21 cellular contexts compared by ENCODE assay signal in genomic region chr16:2967211-2967631, GRCh38. TPM values are rescaled to one million over a fixed set of nuclear protein-coding genes. Genes with fewer than 3 reads are reported as not detected.
DNase-seq lines count a peak whose midpoint lies in the region; ATAC-seq and TF ChIP-seq lines count a peak whose summit lies in the region.
"Had no signal": no experiment of that assay in that cellular context is flagged by ENCODE, and none has a peak within 500 bp of the region (broad histone marks: within the 10 kb centered on the region; RNA-seq: fewer than 3 reads in every experiment).

No MANE protein-coding gene starts in this region.

- WGBS in mesendoderm (ENCODE audit: extremely low coverage, insufficient coverage, low lambda C conversion rate): no CpG with 5 or more reads among the region's 51 CpGs

- H3K27me3 ChIP-seq in BLaER1: peaks cover 19% of the 10 kb centered on the region; the same call in 1 of the 2 replicates
- H3K27me3 ChIP-seq in HUES6 (ENCODE audit: control insufficient read depth, insufficient read depth, low read length): peaks cover 36% of the 10 kb centered on the region
- peaks cover 61% of the 10 kb centered on the region for H3K27me3 ChIP-seq in lower lobe of right lung (ENCODE audit: low read depth)
- no peaks in the 10 kb centered on the region for H3K27me3 ChIP-seq in mesendoderm (ENCODE audit: insufficient read depth, low read length, poor library complexity)
- H3K27me3 ChIP-seq: SJCRH30 had no signal

- no peak overlapping the region for H3K4ac ChIP-seq in mesendoderm (ENCODE audit: low read depth, low read length)

- peak overlapping the region; percentile 97 for H3K4me2 ChIP-seq in BLaER1
- no peak overlapping the region for H3K4me2 ChIP-seq in mesendoderm (ENCODE audit: low read length)

- H2BK5ac ChIP-seq in mesendoderm (ENCODE audit: low read length): no peak overlapping the region

- no peak overlapping the region for H2AK5ac ChIP-seq in mesendoderm (ENCODE audit: low read length)

- H3K4me1 ChIP-seq in BLaER1 (peaks cover 59% of the 10 kb centered on the region), HUES6 (ENCODE audit: control insufficient read depth, insufficient read depth, low read length) (peaks cover 22% of the 10 kb centered on the region), lower lobe of right lung (peaks cover 69% of the 10 kb centered on the region), mesendoderm (ENCODE audit: control insufficient read depth, low read depth, low read length) (no peaks in the 10 kb centered on the region)

- H3K56ac ChIP-seq in mesendoderm (ENCODE audit: low read length): no peak overlapping the region

- no peak overlapping the region for H2BK120ac ChIP-seq in mesendoderm (ENCODE audit: low read depth, low read length)

- no peak overlapping the region for H3K23ac ChIP-seq in mesendoderm (ENCODE audit: low read length)

- no peak overlapping the region for H3K27ac ChIP-seq in BLaER1
- H3K27ac ChIP-seq in HUES6 (ENCODE audit: low read depth, low read length): no peak overlapping the region
- H3K27ac ChIP-seq in lower lobe of right lung: no peak overlapping the region
- no peak overlapping the region for H3K27ac ChIP-seq in mesendoderm (ENCODE audit: low read depth, low read length)
- H3K27ac ChIP-seq: GM23248, SJCRH30 had no signal

- peaks cover 4% of the 10 kb centered on the region for H3K79me2 ChIP-seq in mesendoderm (ENCODE audit: control insufficient read depth, insufficient read depth, low read length)

- H4K8ac ChIP-seq in mesendoderm (ENCODE audit: low read depth, low read length): no peak overlapping the region

- no peak overlapping the region for H4K5ac ChIP-seq in mesendoderm (ENCODE audit: low read length)

- H3K36me3 ChIP-seq in BLaER1: peaks cover 23% of the 10 kb centered on the region; the same call in 1 of the 2 replicates
- peaks cover 11% of the 10 kb centered on the region for H3K36me3 ChIP-seq in HUES6 (ENCODE audit: control insufficient read depth, insufficient read depth, low read length)
- no peaks in the 10 kb centered on the region for H3K36me3 ChIP-seq in lower lobe of right lung
- peaks cover 2% of the 10 kb centered on the region for H3K36me3 ChIP-seq in mesendoderm (ENCODE audit: control insufficient read depth, insufficient read depth, low read length)

- H4K20me1 ChIP-seq in BLaER1: peaks cover 68% of the 10 kb centered on the region

- H3K9ac ChIP-seq in BLaER1 (no peak overlapping the region), HUES6 (ENCODE audit: low read length) (no peak overlapping the region), mesendoderm (ENCODE audit: low read length) (no peak overlapping the region)
- H3K9ac ChIP-seq: GM23248 had no signal

- H3K4me3 ChIP-seq in BLaER1: no peak overlapping the region
- peak overlapping the region; percentile 28; the same call in 1 of the 2 replicates for H3K4me3 ChIP-seq in HUES6 (ENCODE audit: low read depth, low read length)
- peak overlapping the region; percentile 43 for H3K4me3 ChIP-seq in lower lobe of right lung
- no peak overlapping the region for H3K4me3 ChIP-seq in mesendoderm (ENCODE audit: low read length)
- H3K4me3 ChIP-seq: GM23248, SJCRH30 had no signal

- no peaks in the 10 kb centered on the region for H3K9me3 ChIP-seq in BLaER1
- no peaks in the 10 kb centered on the region for H3K9me3 ChIP-seq in HUES6 (ENCODE audit: control insufficient read depth, insufficient read depth, low read depth, low read length)
- no peaks in the 10 kb centered on the region for H3K9me3 ChIP-seq in lower lobe of right lung
- H3K9me3 ChIP-seq: SJCRH30 had no signal

- intact Hi-C loops in lower lobe of right lung (cut with DNase I): no loop called here

- no peak overlapping the region for H2BK15ac ChIP-seq in mesendoderm (replicated peaks; ENCODE audit: low read depth)

- no peak for ATAC-seq in lower lobe of right lung
- ATAC-seq: sciatic nerve had no signal

- H3K79me1 ChIP-seq in mesendoderm (ENCODE audit: low read length): peaks cover 4% of the 10 kb centered on the region

- DNase-seq in lower lobe of right lung (no peak), mesendoderm (no peak), HT-29 (ENCODE audit: low spot score) (no peak), NCI-H2107 (lab: John Stamatoyannopoulos, UW) (no peak)
- DNase-seq: activated CD4-positive, alpha-beta T cell treated with anti-CD3 and anti-CD28 coated beads, Interleukin-2, amount 10 ng/mL, durations not matched to agents 7 days and 5 days; activated naive CD4-positive, alpha-beta T cell treated with anti-CD3 and anti-CD28 coated beads, Interleukin-2, amount 50 U/mL, for 16 hours; DMS 273 treated with DMSO at 0.1 percent for 48 hours; KG1; midbrain; NCI-H1092; stimulated activated CD4-positive, alpha-beta T cell treated with anti-CD3 and anti-CD28 coated beads, Interleukin-4, amount 100 ng/mL, for 24 hours; stimulated activated CD8-positive, alpha-beta memory T cell treated with anti-CD3 and anti-CD28 coated beads, Interleukin-4, amount 100 ng/mL, for 48 hours; T1000 had no signal

- H3K18ac ChIP-seq in mesendoderm (ENCODE audit: low read length): no peak overlapping the region

- TF ChIP-seq CTCF in lower lobe of right lung (IDR thresholded peaks at IDR 0.05): no peak

RNA-seq across cellular contexts. Expression of gene PAQR4, which starts 1.9 kb away (rescaled TPM):
- 10.8 TPM for total RNA-seq in lower lobe of right lung
- polyA plus RNA-seq in mesendoderm (2013, experiment 1 of 2): 19.8 TPM
- polyA plus RNA-seq in mesendoderm (2013, experiment 2 of 2): 19.1 TPM
- total RNA-seq in HT-29 (2014; rRNA removed; shearing (Covaris generic)): 97.9 and 106 TPM in 2 replicates

RNA-seq across cellular contexts. Expression of gene KREMEN2, which starts 3.1 kb away (rescaled TPM):
- total RNA-seq in lower lobe of right lung: not detected
- 2.0 TPM for polyA plus RNA-seq in mesendoderm (2013, experiment 1 of 2)
- polyA plus RNA-seq in mesendoderm (2013, experiment 2 of 2): 1.9 TPM
- total RNA-seq in HT-29 (2014; rRNA removed; shearing (Covaris generic)): 0.08 and 0.31 TPM in 2 replicates
- total RNA-seq: glomerular endothelial cell, GM23248, sciatic nerve had no signal
- polyA plus RNA-seq: GM23248 had no signal

RNA-seq across cellular contexts. Expression of gene PKMYT1, which starts 13.0 kb away (rescaled TPM):
- total RNA-seq in lower lobe of right lung: 4.0 TPM
- 104 TPM for polyA plus RNA-seq in mesendoderm (2013, experiment 1 of 2)
- 100 TPM for polyA plus RNA-seq in mesendoderm (2013, experiment 2 of 2)
- total RNA-seq in HT-29 (2014; rRNA removed; shearing (Covaris generic)): 86.3 and 92.1 TPM in 2 replicates

RNA-seq across cellular contexts. Expression of gene CLDN9, which starts 45.5 kb away (rescaled TPM):
- total RNA-seq in lower lobe of right lung: 1.0 TPM
- polyA plus RNA-seq in mesendoderm (2013, experiment 1 of 2): 0.20 TPM
- 0.15 TPM for polyA plus RNA-seq in mesendoderm (2013, experiment 2 of 2)
- total RNA-seq in HT-29 (2014; rRNA removed; shearing (Covaris generic)): 2.6 and 4.7 TPM in 2 replicates
- total RNA-seq: activated CD4-positive, alpha-beta T cell treated with anti-CD3 and anti-CD28 coated beads, Interleukin-2, amount 10 ng/mL, durations not matched to agents 7 days and 5 days; glomerular endothelial cell; GM23248; neural crest cell; SJCRH30; temporal lobe had no signal

RNA-seq across cellular contexts. Expression of gene CLDN6, which starts 50.8 kb away (rescaled TPM):
- total RNA-seq in lower lobe of right lung: not detected
- polyA plus RNA-seq in mesendoderm (2013, experiment 1 of 2): 508 TPM
- polyA plus RNA-seq in mesendoderm (2013, experiment 2 of 2): 491 TPM
- total RNA-seq in HT-29 (2014; rRNA removed; shearing (Covaris generic)): not detected in 2 replicates
- total RNA-seq: activated CD4-positive, alpha-beta T cell treated with anti-CD3 and anti-CD28 coated beads, Interleukin-2, amount 10 ng/mL, durations not matched to agents 7 days and 5 days; GM23248; sciatic nerve; SJCRH30 had no signal

Comparison
In these comparisons a context has a peak if more than half of its experiments do, and no peak if none do; other contexts are left out.
1. H3K4me3 ChIP-seq: peak in HUES6 (single experiment) and lower lobe of right lung (single experiment); none in BLaER1 (single experiment) and mesendoderm (single experiment).
2. RNA of gene PKMYT1, which starts 13.0 kb away (total RNA-seq): 86.3 to 92.1 TPM in HT-29; 4.0 TPM in lower lobe of right lung (single experiment); every median in the first group is over 10 times any median in the second.